8 cellular contexts compared by ENCODE assay signal in the genomic region with DNA sequence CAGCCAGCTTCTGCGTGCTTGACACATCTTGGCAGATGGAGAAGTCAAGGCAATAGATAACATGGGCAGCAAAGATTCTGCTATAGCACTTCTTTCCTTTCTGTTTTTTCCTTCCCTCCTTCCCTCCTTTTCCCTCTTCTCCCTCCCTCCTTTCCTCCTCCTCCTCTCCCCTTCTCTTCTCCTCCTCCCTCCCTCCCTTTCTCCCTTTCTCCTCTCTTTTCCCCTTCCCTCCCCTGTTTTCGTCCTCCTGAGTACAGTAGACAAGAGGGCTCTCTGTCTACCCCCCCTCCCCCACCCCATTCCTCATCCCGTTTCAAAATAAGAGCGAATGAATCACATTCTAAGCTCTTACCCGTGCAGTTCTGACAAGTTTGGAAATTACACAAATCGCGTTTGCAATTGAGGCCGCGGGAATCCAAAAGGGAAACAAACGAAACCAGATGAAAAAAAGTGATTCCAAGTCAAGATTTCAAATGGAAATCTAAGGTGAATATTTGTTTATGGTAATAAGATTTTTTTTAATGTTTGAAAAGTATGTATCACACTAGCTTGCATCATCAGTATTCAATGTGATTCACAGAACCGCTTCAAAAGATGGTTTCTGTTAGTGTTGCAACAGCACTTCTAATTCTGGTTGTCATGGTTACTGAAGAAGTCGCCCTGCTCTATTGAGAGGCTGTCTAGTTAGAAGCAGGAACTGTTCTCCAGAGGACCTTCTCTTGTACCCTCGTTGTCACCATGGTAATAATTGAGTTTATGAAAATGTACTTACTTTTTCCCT. TPM values are rescaled to one million over a fixed set of nuclear protein-coding genes. Genes with fewer than 3 reads are reported as not detected.
DNase-seq lines count a peak whose midpoint lies in the region; ATAC-seq lines count a peak whose summit lies in the region.

No MANE protein-coding gene starts in this region.

- ATAC-seq in HG02943 (IDR thresholded peaks at IDR 0.05; ENCODE audit: low read depth, unreplicated experiment) (peak; percentile 35), GM19324 (IDR thresholded peaks at IDR 0.05; ENCODE audit: low FRiP score, unreplicated experiment) (no peak)

- peak; percentile 42 for DNase-seq in DMS 273 (lab: John Stamatoyannopoulos, UW; ENCODE audit: unreplicated experiment)
- no peak for DNase-seq in DMS 273 treated with DMSO at 0.1 percent for 48 hours (lab: John Stamatoyannopoulos, UW)
- peak; percentile 85 for DNase-seq in NCI-H748 treated with DMSO at 0.1 percent for 48 hours (lab: John Stamatoyannopoulos, UW)
- DNase-seq in activated naive CD4-positive, alpha-beta T cell treated with anti-CD3 and anti-CD28 coated beads, Interleukin-2, amount 50 U/mL, for 16 hours = peak; percentile 49
- DNase-seq in germinal center (ENCODE audit: low spot score) = peak; percentile 50
- DNase-seq in occipital lobe (lab: John Stamatoyannopoulos, UW) = peak; percentile 51

RNA-seq across cellular contexts. Expression of gene NIM1K, which starts 1.3 kb away (rescaled TPM):
- 9.0 TPM for total RNA-seq in occipital lobe
